In genomic region chr6:146990821-146991798, GRCh38 we compare ENCODE assay signal across 17 cellular contexts.
A peak's percentile ranks its signal among the peaks of the same experiment; 100 is the strongest.
DNase-seq lines count a peak whose midpoint lies in the region; ATAC-seq and TF ChIP-seq lines count a peak whose summit lies in the region.
"Had no signal": no experiment of that assay in that cellular context is flagged by ENCODE, and none has a peak within 500 bp of the region (broad histone marks: within the 10 kb centered on the region; RNA-seq: fewer than 3 reads in every experiment).

No MANE protein-coding gene starts in this region.

- H3K27ac Mint-ChIP-seq in chondrocyte (ENCODE audit: unreplicated experiment): peak overlapping the region; percentile 22
- H3K27ac Mint-ChIP-seq: activated T-cell treated with anti-CD3 and anti-CD28 coated beads, Interleukin-2, amount 50 U/mL, for 72 hours had no signal

- POLR2A ChIA-PET in HEK293T (lab: Yijun Ruan, JAX): no interaction called here

- 94% methylated on average over 5 of the region's 11 CpGs for WGBS in mesodermal cell (ENCODE audit: insufficient coverage in 2 of 2), 2 experiments

- H3K4me1 ChIP-seq in mesodermal cell (ENCODE audit: control insufficient read depth, insufficient read depth, low read length, poor library complexity, severe bottlenecking): peaks cover 12% of the 10 kb centered on the region
- H3K4me1 ChIP-seq: ascending aorta, pancreas had no signal

- H3K27me3 Mint-ChIP-seq in chondrocyte (ENCODE audit: low read depth): no peaks in the 10 kb centered on the region

- peaks cover 15% of the 10 kb centered on the region for H3K4me1 Mint-ChIP-seq in chondrocyte (ENCODE audit: low read depth)

- no peak overlapping the region for H3K4me3 ChIP-seq in mesodermal cell (ENCODE audit: extremely low read depth, insufficient read depth, low read length, poor library complexity, severe bottlenecking)
- H3K4me3 ChIP-seq: ascending aorta; BLaER1 treated with 17β-estradiol and CSF1 and Interleukin-3, amounts not matched to agents 10 nM and 100 nM; pancreas; SK-N-MC had no signal

- H3K36me3 Mint-ChIP-seq in chondrocyte (ENCODE audit: low read depth): no peaks in the 10 kb centered on the region

- DNase-seq in Daoy (ENCODE audit: low read depth) (peak; percentile 44), NOMO-1 treated with dmso at 0.1 percent for 144 hours (lab: John Stamatoyannopoulos, UW; ENCODE audit: unreplicated experiment) (peak; percentile 7), chondrocyte (ENCODE audit: low spot score) (no peak), NCI-H2107 treated with DMSO at 0.1 percent for 48 hours (lab: John Stamatoyannopoulos, UW; ENCODE audit: unreplicated experiment) (no peak), SIG-M5 treated with dmso at 0.1 percent for 504 hours (lab: John Stamatoyannopoulos, UW; ENCODE audit: unreplicated experiment) (no peak), HEK293T (ENCODE audit: extremely low spot score) (no peak)
- DNase-seq: activated T-cell treated with anti-CD3 and anti-CD28 coated beads, Interleukin-2, amount 50 U/mL, for 72 hours; MM.1S; NCI-H69; pancreas; stimulated activated CD4-positive, alpha-beta T cell treated with anti-CD3 and anti-CD28 coated beads, Interleukin-2, amount 100 ng/mL, for 48 hours; stimulated activated naive CD4-positive, alpha-beta T cell treated with Interleukin-2 at 50 U/mL for 16 hours had no signal

- no peak overlapping the region for H3K4me3 Mint-ChIP-seq in chondrocyte (ENCODE audit: unreplicated experiment)
- H3K4me3 Mint-ChIP-seq: activated T-cell treated with anti-CD3 and anti-CD28 coated beads, Interleukin-2, amount 50 U/mL, for 72 hours had no signal

- peaks cover 18% of the 10 kb centered on the region for H3K9me3 Mint-ChIP-seq in chondrocyte (ENCODE audit: low read depth)

- no peak for TF ChIP-seq CTCF in chondrocyte (IDR thresholded peaks at IDR 0.05)

- no peaks in the 10 kb centered on the region for H3K9me3 ChIP-seq in mesodermal cell (ENCODE audit: control insufficient read depth, low read length)
- H3K9me3 ChIP-seq: pancreas had no signal

- no peaks in the 10 kb centered on the region for H3K36me3 ChIP-seq in mesodermal cell (ENCODE audit: control insufficient read depth, insufficient read depth, low read length)
- H3K36me3 ChIP-seq: ascending aorta; BLaER1 treated with 17β-estradiol and CSF1 and Interleukin-3, amounts not matched to agents 10 nM and 100 nM; pancreas had no signal

- CTCF ChIA-PET in HEK293T (lab: Yijun Ruan, JAX): no interaction called here

- ATAC-seq in GM19463 (IDR thresholded peaks at IDR 0.05; ENCODE audit: unreplicated experiment): no peak
- ATAC-seq: activated T-cell treated with anti-CD3 and anti-CD28 coated beads, Interleukin-2, amount 50 U/mL, for 72 hours; pancreas had no signal

- peak overlapping the region; percentile 61 for H3K27ac ChIP-seq in mesodermal cell (ENCODE audit: low read depth, low read length, severe bottlenecking)
- H3K27ac ChIP-seq: ascending aorta; BLaER1 treated with 17β-estradiol and CSF1 and Interleukin-3, amounts not matched to agents 10 nM and 100 nM; pancreas; SK-N-MC had no signal

TF ChIP-seq in HEK293T, 16 proteins besides CTCF, POLR2A, EP300 and RAD21:
- no peak for TF ChIP-seq PKNOX1 (IDR thresholded peaks at IDR 0.05)
- TF ChIP-seq TARDBP (IDR thresholded peaks at IDR 0.05): no peak
- TF ChIP-seq ZNF384 (IDR thresholded peaks at IDR 0.05): no peak
- no peak for TF ChIP-seq NFRKB (IDR thresholded peaks at IDR 0.05)
- no peak for TF ChIP-seq ARNT (IDR thresholded peaks at IDR 0.05)
- TF ChIP-seq FOXA1 (IDR thresholded peaks at IDR 0.05): no peak
- no peak for TF ChIP-seq HDGF (IDR thresholded peaks at IDR 0.05; ENCODE audit: borderline replicate concordance)
- TF ChIP-seq CTBP1 (IDR thresholded peaks at IDR 0.05; ENCODE audit: borderline replicate concordance): no peak
- no peak for TF ChIP-seq SP1 (IDR thresholded peaks at IDR 0.05)
- TF ChIP-seq FOXK2 (IDR thresholded peaks at IDR 0.05): no peak
- no peak for TF ChIP-seq SUZ12 (IDR thresholded peaks at IDR 0.05)
- TF ChIP-seq LEF1 (IDR thresholded peaks at IDR 0.05; ENCODE audit: borderline replicate concordance): no peak
- TF ChIP-seq FOXM1 (IDR thresholded peaks at IDR 0.05; ENCODE audit: borderline replicate concordance): no peak
- no peak for TF ChIP-seq ELF4 (IDR thresholded peaks at IDR 0.05)
- TF ChIP-seq BHLHE40 (IDR thresholded peaks at IDR 0.05; ENCODE audit: borderline replicate concordance): no peak
- TF ChIP-seq L3MBTL2 (conservative IDR thresholded peaks at IDR 0.05): no peak

Comparison
In these comparisons a context has a peak if more than half of its experiments do, and no peak if none do; other contexts are left out.
1. DNase-seq: peak in Daoy (single experiment) and NOMO-1 treated with dmso at 0.1 percent for 144 hours (single experiment); none in chondrocyte (single experiment), NCI-H2107 treated with DMSO at 0.1 percent for 48 hours (single experiment), SIG-M5 treated with dmso at 0.1 percent for 504 hours (single experiment) and HEK293T (single experiment).